In genomic region chr2:19301706-19302105, GRCh38 we compare ENCODE assay signal across 26 cellular contexts. TPM values are rescaled to one million over a fixed set of nuclear protein-coding genes. Genes with fewer than 3 reads are reported as not detected.
A peak's percentile ranks its signal among the peaks of the same experiment; 100 is the strongest.
DNase-seq lines count a peak whose midpoint lies in the region; TF ChIP-seq lines count a peak whose summit lies in the region.
"Had no signal": no experiment of that assay in that cellular context is flagged by ENCODE, and none has a peak within 500 bp of the region (broad histone marks: within the 10 kb centered on the region; RNA-seq: fewer than 3 reads in every experiment).

No MANE protein-coding gene starts in this region.

- H3K4me3 ChIP-seq in HEK293 (ENCODE audit: low read depth, low read length), result no peak overlapping the region
- H3K4me3 ChIP-seq in endodermal cell (ENCODE audit: low read length), result no peak overlapping the region
- H3K4me3 ChIP-seq in mesendoderm (ENCODE audit: low read length), result no peak overlapping the region
- H3K4me3 ChIP-seq in trophoblast cell (ENCODE audit: low read depth, low read length), result no peak overlapping the region
- no peak overlapping the region for H3K4me3 ChIP-seq in effector memory CD4-positive, alpha-beta T cell (ENCODE audit: insufficient read depth, low read depth, low read length, poor library complexity, severe bottlenecking)
- H3K4me3 ChIP-seq: BLaER1, GM12878 had no signal

- H3K79me2 ChIP-seq in mesendoderm (ENCODE audit: control insufficient read depth, insufficient read depth, low read length) (no peaks in the 10 kb centered on the region), trophoblast cell (ENCODE audit: control insufficient read depth, insufficient read depth, low read length, poor library complexity) (no peaks in the 10 kb centered on the region)

- H3K27me3 ChIP-seq in endodermal cell (ENCODE audit: control insufficient read depth, insufficient read depth, low read length, poor library complexity, severe bottlenecking) (peaks cover 31% of the 10 kb centered on the region), mesendoderm (ENCODE audit: insufficient read depth, low read length, poor library complexity) (no peaks in the 10 kb centered on the region), trophoblast cell (ENCODE audit: insufficient read depth, low read length) (no peaks in the 10 kb centered on the region)
- H3K27me3 ChIP-seq in effector memory CD4-positive, alpha-beta T cell (replicated peaks; ENCODE audit: control insufficient read depth, insufficient read depth, low read length, poor library complexity, severe bottlenecking), result no peaks in the 10 kb centered on the region
- H3K27me3 ChIP-seq: BE2C, BLaER1 had no signal

- POLR2A ChIA-PET in HEK293 (lab: Yijun Ruan, JAX), result no interaction called here

- H3K4me1 Mint-ChIP-seq in endodermal cell, result peaks cover 28% of the 10 kb centered on the region
- H3K4me1 Mint-ChIP-seq: CD14-positive monocyte; CD4-positive, alpha-beta memory T cell; CD4-positive, CD25-positive, alpha-beta regulatory T cell; CD8-positive, alpha-beta memory T cell had no signal

- H3K36me3 ChIP-seq in HEK293 (ENCODE audit: control insufficient read depth in 2 of 2, insufficient read depth in 1 of 2, low read length in 2 of 2) (no peaks in the 10 kb centered on the region), endodermal cell (ENCODE audit: control insufficient read depth, insufficient read depth, low read length) (no peaks in the 10 kb centered on the region), mesendoderm (ENCODE audit: control insufficient read depth, insufficient read depth, low read length) (no peaks in the 10 kb centered on the region), trophoblast cell (ENCODE audit: control insufficient read depth in 1 of 2, insufficient read depth in 2 of 2, low read length in 2 of 2) (no peaks in the 10 kb centered on the region)
- no peaks in the 10 kb centered on the region for H3K36me3 ChIP-seq in effector memory CD4-positive, alpha-beta T cell (ENCODE audit: control insufficient read depth, insufficient read depth, low read length)
- H3K36me3 ChIP-seq: BE2C, BLaER1 had no signal

- H2BK120ac ChIP-seq in mesendoderm (ENCODE audit: low read depth, low read length) (no peak overlapping the region), trophoblast cell (ENCODE audit: insufficient read depth, low read length, poor library complexity) (no peak overlapping the region)

- H3K27ac Mint-ChIP-seq in endodermal cell, result no peak overlapping the region
- H3K27ac Mint-ChIP-seq: CD14-positive monocyte; CD4-positive, alpha-beta memory T cell; CD4-positive, CD25-positive, alpha-beta regulatory T cell; CD8-positive, alpha-beta memory T cell had no signal

- H2AK5ac ChIP-seq in mesendoderm (ENCODE audit: low read length), result no peak overlapping the region
- H2AK5ac ChIP-seq in trophoblast cell (ENCODE audit: low read length), result no peak overlapping the region

- CTCF ChIA-PET in HEK293 (lab: Yijun Ruan, JAX), result interaction anchor here (0.6 kb wide), 2 partner anchors 158 to 1085 kb away, joined by 3 read pairs; no protein-coding TSS in a partner anchor

- H3K4me2 ChIP-seq in mesendoderm (ENCODE audit: low read length) (no peak overlapping the region), trophoblast cell (ENCODE audit: low read length) (no peak overlapping the region)
- H3K4me2 ChIP-seq: BLaER1 had no signal

- peaks cover 33% of the 10 kb centered on the region for H3K27me3 Mint-ChIP-seq in endodermal cell (ENCODE audit: insufficient read depth)
- H3K27me3 Mint-ChIP-seq: CD4-positive, alpha-beta memory T cell; CD4-positive, CD25-positive, alpha-beta regulatory T cell had no signal

- no peak overlapping the region for H3K14ac ChIP-seq in trophoblast cell (ENCODE audit: low read length)

- H3K79me1 ChIP-seq in mesendoderm (ENCODE audit: low read length) (no peaks in the 10 kb centered on the region), trophoblast cell (ENCODE audit: low read length) (no peaks in the 10 kb centered on the region)

- H3K9me3 Mint-ChIP-seq in endodermal cell, result peaks cover 6% of the 10 kb centered on the region

- TF ChIP-seq CTCF in HEK293 (tag by site-specific recombination; IDR thresholded peaks at IDR 0.05), result no peak
- TF ChIP-seq CTCF in endodermal cell (conservative IDR thresholded peaks at IDR 0.05), result no peak

- DNase-seq in endodermal cell (peak; percentile 47), mesendoderm (peak; percentile 51), trophoblast cell (peak; percentile 69 to 87), RKO (ENCODE audit: low spot score) (no peak), NCI-H82 (lab: John Stamatoyannopoulos, UW) (no peak), NCI-H2029 treated with DMSO at 0.1 percent for 48 hours (lab: John Stamatoyannopoulos, UW) (no peak)
- DNase-seq in effector memory CD4-positive, alpha-beta T cell, result no peak
- DNase-seq: 8988T; ACHN; BE2C; C1 segment of cervical spinal cord; CD4-positive, alpha-beta memory T cell; CD4-positive, CD25-positive, alpha-beta regulatory T cell; CD8-positive, alpha-beta memory T cell; COR-L47; DMS 273 treated with DMSO at 0.1 percent for 48 hours; DMS153; DMS53; DMS79; DND-41; EL; GDM1 had no signal

- no peak overlapping the region for H3K23ac ChIP-seq in mesendoderm (ENCODE audit: low read length)
- no peak overlapping the region for H3K23ac ChIP-seq in trophoblast cell (ENCODE audit: low read length)

- H4K91ac ChIP-seq in trophoblast cell (ENCODE audit: low read depth, low read length), result no peak overlapping the region

- H3K9ac ChIP-seq in endodermal cell (ENCODE audit: extremely low read depth, low read length, poor library complexity, severe bottlenecking) (no peak overlapping the region), mesendoderm (ENCODE audit: low read length) (no peak overlapping the region), trophoblast cell (ENCODE audit: low read length) (no peak overlapping the region)
- H3K9ac ChIP-seq: BLaER1 had no signal

- WGBS in endodermal cell (ENCODE audit: insufficient coverage in 1 of 2, insufficient read length in 1 of 2), 2 experiments, result 72 to 86% methylated on average over 3 to 4 of the region's 4 CpGs
- no CpG with 5 or more reads among the region's 4 CpGs for WGBS in mesendoderm (ENCODE audit: extremely low coverage, insufficient coverage, low lambda C conversion rate)
- WGBS in trophoblast cell (ENCODE audit: extremely low coverage, insufficient coverage, insufficient read length), result no CpG with 5 or more reads among the region's 4 CpGs

- H3K27ac ChIP-seq in HEK293 (ENCODE audit: extremely low read depth, low read depth, low read length) (no peak overlapping the region), endodermal cell (ENCODE audit: low read depth, low read length) (no peak overlapping the region), mesendoderm (ENCODE audit: low read depth, low read length) (no peak overlapping the region), trophoblast cell (ENCODE audit: low read depth, low read length) (no peak overlapping the region)
- H3K27ac ChIP-seq in effector memory CD4-positive, alpha-beta T cell (ENCODE audit: insufficient read depth, low read length, poor library complexity, severe bottlenecking), result no peak overlapping the region
- H3K27ac ChIP-seq: BLaER1 had no signal

- H3K56ac ChIP-seq in mesendoderm (ENCODE audit: low read length), result no peak overlapping the region

- H2BK15ac ChIP-seq in mesendoderm (replicated peaks; ENCODE audit: low read depth), result no peak overlapping the region

- H2BK12ac ChIP-seq in trophoblast cell (ENCODE audit: low read length), result no peak overlapping the region

- H3K9me3 ChIP-seq in HEK293 (ENCODE audit: control insufficient read depth, insufficient read depth, low read depth, low read length) (no peaks in the 10 kb centered on the region), endodermal cell (ENCODE audit: control insufficient read depth, low read length) (no peaks in the 10 kb centered on the region), trophoblast cell (ENCODE audit: insufficient read depth, low read depth, low read length) (no peaks in the 10 kb centered on the region)
- H3K9me3 ChIP-seq in effector memory CD4-positive, alpha-beta T cell (ENCODE audit: control insufficient read depth, low read length), result no peaks in the 10 kb centered on the region
- H3K9me3 ChIP-seq: BE2C, BLaER1 had no signal

- no peak overlapping the region for H2AFZ ChIP-seq in trophoblast cell (ENCODE audit: insufficient read depth, low read length, poor library complexity)

- H4K12ac ChIP-seq in trophoblast cell (ENCODE audit: low read depth, low read length), result no peak overlapping the region

- peaks cover 7% of the 10 kb centered on the region; the same call in 1 of the 2 replicates for H3K4me1 ChIP-seq in HEK293 (ENCODE audit: control insufficient read depth, insufficient read depth, low read length)
- H3K4me1 ChIP-seq in endodermal cell (ENCODE audit: control insufficient read depth, insufficient read depth, low read length), result no peaks in the 10 kb centered on the region
- H3K4me1 ChIP-seq in mesendoderm (ENCODE audit: control insufficient read depth, low read depth, low read length), result peaks cover 7% of the 10 kb centered on the region
- peaks cover 4 to 6% of the 10 kb centered on the region in 2 experiments for H3K4me1 ChIP-seq in trophoblast cell (ENCODE audit: control insufficient read depth in 1 of 2, insufficient read depth in 2 of 2, low read length in 2 of 2)
- H3K4me1 ChIP-seq in effector memory CD4-positive, alpha-beta T cell (ENCODE audit: control insufficient read depth, insufficient read depth, low read length, poor library complexity, severe bottlenecking), result no peaks in the 10 kb centered on the region
- H3K4me1 ChIP-seq: BE2C had no signal

- H4K8ac ChIP-seq in mesendoderm (ENCODE audit: low read depth, low read length) (no peak overlapping the region), trophoblast cell (ENCODE audit: low read depth, low read length) (no peak overlapping the region)

- peaks cover 3% of the 10 kb centered on the region for H3K36me3 Mint-ChIP-seq in endodermal cell (ENCODE audit: low read depth)
- H3K36me3 Mint-ChIP-seq: CD14-positive monocyte; CD4-positive, CD25-positive, alpha-beta regulatory T cell had no signal

- H3K4ac ChIP-seq in mesendoderm (ENCODE audit: low read depth, low read length), result no peak overlapping the region
- no peak overlapping the region for H3K4ac ChIP-seq in trophoblast cell (ENCODE audit: low read depth, low read length)

- H2BK5ac ChIP-seq in mesendoderm (ENCODE audit: low read length), result no peak overlapping the region
- H2BK5ac ChIP-seq in trophoblast cell (ENCODE audit: low read depth, low read length, poor library complexity), result no peak overlapping the region

- H3K18ac ChIP-seq in mesendoderm (ENCODE audit: low read length), result no peak overlapping the region
- H3K18ac ChIP-seq in trophoblast cell (ENCODE audit: low read length), result no peak overlapping the region

- H4K5ac ChIP-seq in mesendoderm (ENCODE audit: low read length), result no peak overlapping the region

- no peak overlapping the region for H3K4me3 Mint-ChIP-seq in endodermal cell
- H3K4me3 Mint-ChIP-seq: CD14-positive monocyte; CD4-positive, alpha-beta memory T cell; CD4-positive, CD25-positive, alpha-beta regulatory T cell; CD8-positive, alpha-beta memory T cell had no signal

TF ChIP-seq in HEK293, 187 proteins besides CTCF, POLR2A, EP300 and RAD21 (continues in another document):
- TF ChIP-seq ZIC2 (tag by site-specific recombination; IDR thresholded peaks at IDR 0.05), result peak; percentile 89

RNA-seq across cellular contexts. Expression of gene OSR1, which starts 56.7 kb away (rescaled TPM):
- total RNA-seq in endodermal cell, result not detected
- polyA plus RNA-seq in endodermal cell (2013, experiment 1 of 2), result 0.82 TPM
- polyA plus RNA-seq in endodermal cell (2013, experiment 2 of 2), result 0.46 TPM
- polyA plus RNA-seq in mesendoderm (2013, experiment 1 of 2), result 0.04 TPM
- 0.08 TPM for polyA plus RNA-seq in mesendoderm (2013, experiment 2 of 2)
- 0.93 and 1.1 TPM in 2 replicates for polyA plus RNA-seq in trophoblast cell (2013)
- total RNA-seq: CD4-positive, alpha-beta memory T cell; CD4-positive, CD25-positive, alpha-beta regulatory T cell; CD8-positive, alpha-beta memory T cell; GM12878 had no signal
- polyA plus RNA-seq: CD14-positive monocyte; CD4-positive, alpha-beta memory T cell; CD4-positive, CD25-positive, alpha-beta regulatory T cell; CD8-positive, alpha-beta memory T cell; GM12878 had no signal

Comparison
In these comparisons a context has a peak if more than half of its experiments do, and no peak if none do; other contexts are left out.
1. DNase-seq: peak in endodermal cell (single experiment), mesendoderm (single experiment) and trophoblast cell (2 of 2); none in RKO (single experiment), NCI-H82 (single experiment), effector memory CD4-positive, alpha-beta T cell (0 of 3) and NCI-H2029 treated with DMSO at 0.1 percent for 48 hours (single experiment).